Comparison of ENCODE assay signal across 8 cellular contexts in the genomic region with DNA sequence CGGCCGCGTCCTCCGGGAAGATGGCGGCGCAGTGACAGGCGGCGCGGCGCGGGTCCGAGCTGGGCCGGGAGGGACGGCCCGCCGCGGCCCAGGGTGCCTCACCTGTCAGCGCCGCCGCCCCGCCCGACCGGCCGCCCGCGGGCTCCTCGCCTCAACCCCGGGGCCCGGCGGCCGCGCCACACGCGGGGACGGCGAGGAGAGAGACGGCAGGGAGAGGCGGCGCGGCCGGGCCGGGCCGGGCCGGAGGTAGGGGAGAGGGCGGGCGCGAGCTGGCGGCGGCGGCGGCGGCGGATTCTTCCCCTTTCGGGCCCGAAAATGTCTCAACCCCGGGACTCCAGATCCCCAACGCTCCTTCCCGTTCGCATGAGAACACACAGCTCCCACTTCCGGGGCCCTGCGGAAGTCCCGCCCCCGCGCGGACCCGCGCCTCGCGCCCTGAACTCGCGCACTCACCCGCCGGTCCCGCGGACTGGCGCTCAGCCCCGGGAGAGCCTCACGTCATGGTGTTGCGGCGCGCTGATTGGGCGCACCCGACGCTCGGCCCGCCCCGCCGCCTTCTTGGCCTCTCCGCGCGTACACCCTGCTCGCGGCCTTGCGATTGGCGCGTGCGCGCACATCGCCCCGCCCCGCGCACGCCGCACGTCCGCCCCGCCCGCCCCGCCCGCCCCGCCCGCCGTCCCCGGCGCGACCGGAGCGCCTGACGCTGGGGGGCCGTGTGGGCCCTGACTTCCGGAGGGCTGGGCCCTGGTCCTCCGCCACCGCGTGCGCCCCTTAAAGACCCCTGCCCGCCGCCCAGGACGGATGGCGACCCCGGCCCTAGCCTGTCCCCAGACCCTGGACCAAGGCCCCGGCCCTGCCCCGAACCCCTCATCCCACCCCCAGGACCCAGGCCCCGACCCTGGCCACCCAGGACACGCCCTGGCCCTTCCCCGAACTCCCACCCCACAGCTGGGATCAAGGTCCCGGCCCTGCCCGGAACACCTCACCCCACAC. TPM values are rescaled to one million over a fixed set of nuclear protein-coding genes. Genes with fewer than 3 reads are reported as not detected.
DNase-seq lines count a peak whose midpoint lies in the region; ATAC-seq and TF ChIP-seq lines count a peak whose summit lies in the region.

Gene LARP4B (minus strand): TSS at position 380 of the 993 bp plus-strand sequence. CDS start 45,984 bp downstream, outside the sequence.

- H3K36me3 ChIP-seq in suprapubic skin = peaks cover 1% of the 10 kb centered on the region

- TF ChIP-seq POLR2A in GM10847 (IDR thresholded peaks at IDR 0.05; ENCODE audit: extremely low read depth, insufficient read length) (peak; percentile 27), suprapubic skin (IDR thresholded peaks at IDR 0.05) (peak; percentile 19 to 80)

- no peak for TF ChIP-seq EP300 in suprapubic skin (IDR thresholded peaks at IDR 0.05)

- H3K9me3 ChIP-seq in suprapubic skin = no peaks in the 10 kb centered on the region

- peaks cover 43% of the 10 kb centered on the region for H3K4me1 ChIP-seq in suprapubic skin

- ATAC-seq in HG02642 (IDR thresholded peaks at IDR 0.05; ENCODE audit: poor library complexity, unreplicated experiment) = peak; percentile 94
- ATAC-seq in activated naive CD4-positive, alpha-beta T cell treated with anti-CD3 and anti-CD28 coated beads, Interleukin-2, amount 50 U/mL, for 72 hours = peak; percentile 97 to 98

- H3K4me3 ChIP-seq in suprapubic skin = peak within 1 kb of the TSS; percentile 87

- peak within 1 kb of the TSS; percentile 98 for H3K27ac ChIP-seq in suprapubic skin

- peaks cover 8 to 21% of the 10 kb centered on the region in 2 donors for H3K36me3 Mint-ChIP-seq in activated naive CD4-positive, alpha-beta T cell treated with anti-CD3 and anti-CD28 coated beads, Interleukin-2, amount 50 U/mL, for 72 hours

- no peaks in the 10 kb centered on the region for H3K27me3 ChIP-seq in suprapubic skin

- DNase-seq in NCI-H1105 (lab: John Stamatoyannopoulos, UW) = peak; percentile 86
- peak; percentile 59 for DNase-seq in SKM-1 (lab: John Stamatoyannopoulos, UW; ENCODE audit: unreplicated experiment)
- DNase-seq in activated naive CD4-positive, alpha-beta T cell treated with anti-CD3 and anti-CD28 coated beads, Interleukin-2, amount 50 U/mL, for 72 hours (ENCODE audit: low spot score in 2 of 2) = peak; percentile 97 to 99
- DNase-seq in glomerular endothelial cell (ENCODE audit: extremely low read depth, low read depth, low spot score) = peak; percentile 27
- peak; percentile 96 for DNase-seq in occipital lobe (lab: John Stamatoyannopoulos, UW)
- DNase-seq in suprapubic skin (ENCODE audit: low spot score in 2 of 2) = peak; percentile 97 to 98

- H3K9me3 Mint-ChIP-seq in activated naive CD4-positive, alpha-beta T cell treated with anti-CD3 and anti-CD28 coated beads, Interleukin-2, amount 50 U/mL, for 72 hours = no peaks in the 10 kb centered on the region

- no CpG with 5 or more reads among the region's 137 CpGs for WGBS in suprapubic skin

- TF ChIP-seq CTCF in suprapubic skin (IDR thresholded peaks at IDR 0.05) = no peak

- H3K27ac Mint-ChIP-seq in activated naive CD4-positive, alpha-beta T cell treated with anti-CD3 and anti-CD28 coated beads, Interleukin-2, amount 50 U/mL, for 72 hours = peak within 1 kb of the TSS; percentile 92 to 98

RNA-seq across cellular contexts. Expression of gene LARP4B, which starts in this region (rescaled TPM):
- 100 to 1,000 TPM in 1 of 2 donors, 10 to 100 TPM in 1; 87.4 to 122 TPM for total RNA-seq in activated naive CD4-positive, alpha-beta T cell treated with anti-CD3 and anti-CD28 coated beads, Interleukin-2, amount 50 U/mL, for 72 hours
- 34.0 and 65.3 TPM in 2 replicates for total RNA-seq in glomerular endothelial cell
- total RNA-seq in occipital lobe = 29.5 TPM
- total RNA-seq in suprapubic skin = 100 to 1,000 TPM in 1 of 4 donors, 10 to 100 TPM in 3; 53.5 to 100 (median 69.7) TPM

Comparison
In these comparisons a context has a peak if more than half of its experiments do, and no peak if none do; other contexts are left out.
1. Peak in every context shown above with its lines: DNase-seq, ATAC-seq, H3K4me3 ChIP-seq and H3K27ac ChIP-seq.
2. DNase-seq: peak in every context shown above with its lines; median percentile 98 in activated naive CD4-positive, alpha-beta T cell treated with anti-CD3 and anti-CD28 coated beads, Interleukin-2, amount 50 U/mL, for 72 hours; 98 in suprapubic skin; 96 in occipital lobe; 86 in NCI-H1105; 59 in SKM-1; 27 in glomerular endothelial cell.